In genomic region chr22:26615830-26616435, GRCh38 we compare ENCODE assay signal across 20 cellular contexts. TPM values are rescaled to one million over a fixed set of nuclear protein-coding genes. Genes with fewer than 3 reads are reported as not detected.
DNase-seq lines count a peak whose midpoint lies in the region; ATAC-seq and TF ChIP-seq lines count a peak whose summit lies in the region.
"Had no signal": no experiment of that assay in that cellular context is flagged by ENCODE, and none has a peak within 500 bp of the region (broad histone marks: within the 10 kb centered on the region; RNA-seq: fewer than 3 reads in every experiment).

No MANE protein-coding gene starts in this region.

- H3K4me1 Mint-ChIP-seq in activated CD8-positive, alpha-beta memory T cell treated with anti-CD3 and anti-CD28 coated beads, Interleukin-2, amount 10 ng/mL, durations not matched to agents 7 days and 5 days = peaks cover 33% of the 10 kb centered on the region
- peaks cover 15% of the 10 kb centered on the region for H3K4me1 Mint-ChIP-seq in T-helper 17 cell
- H3K4me1 Mint-ChIP-seq in stimulated activated naive B cell treated with anti-CD40 and anti-IgM and Interleukin-4, amounts not matched to agents 10 μg/mL and 1 μg/mL and 100 μg/mL, for 72 hours = peaks cover 9 to 18% of the 10 kb centered on the region in 2 donors

- H2AK5ac ChIP-seq in mesendoderm (ENCODE audit: low read length) = peak overlapping the region; percentile 94

- H3K27me3 ChIP-seq in mesendoderm (ENCODE audit: insufficient read depth, low read length, poor library complexity) (no peaks in the 10 kb centered on the region), smooth muscle cell (ENCODE audit: low read depth) (peaks cover 10% of the 10 kb centered on the region)
- H3K27me3 ChIP-seq: Peyer's patch had no signal

- peak overlapping the region; percentile 98 for H2BK5ac ChIP-seq in mesendoderm (ENCODE audit: low read length)

- peak overlapping the region; percentile 56 for H3K4ac ChIP-seq in mesendoderm (ENCODE audit: low read depth, low read length)

- H3K27ac ChIP-seq in mesendoderm (ENCODE audit: low read depth, low read length) (peak overlapping the region; percentile 58), smooth muscle cell (ENCODE audit: low read depth) (no peak overlapping the region)
- H3K27ac ChIP-seq: C4-2B had no signal

- TF ChIP-seq CTCF in smooth muscle cell (IDR thresholded peaks at IDR 0.05; ENCODE audit: borderline replicate concordance, insufficient read depth, poor library complexity, severe bottlenecking) = no peak

- CTCF ChIA-PET in activated CD8-positive, alpha-beta memory T cell treated with anti-CD3 and anti-CD28 coated beads, Interleukin-2, amount 10 ng/mL, durations not matched to agents 7 days and 5 days (lab: Charles Lee) = interaction anchor here (1.0 to 1.6 kb wide), 4 partner anchors 11 to 109 kb away, joined by 3 to 4 read pairs (median 3); no protein-coding TSS in a partner anchor

- H3K36me3 Mint-ChIP-seq in activated CD8-positive, alpha-beta memory T cell treated with anti-CD3 and anti-CD28 coated beads, Interleukin-2, amount 10 ng/mL, durations not matched to agents 7 days and 5 days = no peaks in the 10 kb centered on the region
- H3K36me3 Mint-ChIP-seq in T-helper 17 cell (ENCODE audit: low read depth) = no peaks in the 10 kb centered on the region
- no peaks in the 10 kb centered on the region for H3K36me3 Mint-ChIP-seq in stimulated activated naive B cell treated with anti-CD40 and anti-IgM and Interleukin-4, amounts not matched to agents 10 μg/mL and 1 μg/mL and 100 μg/mL, for 72 hours

- peak overlapping the region; percentile 85 for H3K56ac ChIP-seq in mesendoderm (ENCODE audit: low read length)

- peak overlapping the region; percentile 59 for H3K23ac ChIP-seq in mesendoderm (ENCODE audit: low read length)

- no peak for ATAC-seq in activated CD8-positive, alpha-beta memory T cell treated with anti-CD3 and anti-CD28 coated beads, Interleukin-2, amount 10 ng/mL, durations not matched to agents 7 days and 5 days
- no peak for ATAC-seq in T-helper 17 cell
- ATAC-seq in stimulated activated naive B cell treated with anti-CD40 and anti-IgM and Interleukin-4, amounts not matched to agents 10 μg/mL and 1 μg/mL and 100 μg/mL, for 72 hours (replicated peaks) = no peak
- ATAC-seq: Right ventricle myocardium inferior had no signal

- no peaks in the 10 kb centered on the region for H3K79me2 ChIP-seq in mesendoderm (ENCODE audit: control insufficient read depth, insufficient read depth, low read length)
- H3K79me2 ChIP-seq in smooth muscle cell (ENCODE audit: low read depth) = no peaks in the 10 kb centered on the region

- no peaks in the 10 kb centered on the region for H3K79me1 ChIP-seq in mesendoderm (ENCODE audit: low read length)

- H3K9ac ChIP-seq in mesendoderm (ENCODE audit: low read length) (peak overlapping the region; percentile 56), smooth muscle cell (ENCODE audit: low read depth) (no peak overlapping the region)

- peak overlapping the region; percentile 32 for H3K27ac Mint-ChIP-seq in activated CD8-positive, alpha-beta memory T cell treated with anti-CD3 and anti-CD28 coated beads, Interleukin-2, amount 10 ng/mL, durations not matched to agents 7 days and 5 days
- peak overlapping the region; percentile 87 for H3K27ac Mint-ChIP-seq in T-helper 17 cell
- H3K27ac Mint-ChIP-seq in stimulated activated naive B cell treated with anti-CD40 and anti-IgM and Interleukin-4, amounts not matched to agents 10 μg/mL and 1 μg/mL and 100 μg/mL, for 72 hours = peak overlapping the region; percentile 60

- H3K4me3 ChIP-seq in mesendoderm (ENCODE audit: low read length) = no peak overlapping the region
- H3K4me3 ChIP-seq in smooth muscle cell = no peak overlapping the region
- H3K4me3 ChIP-seq: HAP-1, Peyer's patch had no signal

- DNase-seq in activated CD8-positive, alpha-beta memory T cell treated with anti-CD3 and anti-CD28 coated beads, Interleukin-2, amount 10 ng/mL, durations not matched to agents 7 days and 5 days = no peak
- DNase-seq in activated CD8-positive, alpha-beta memory T cell treated with anti-CD3 and anti-CD28 coated beads for 24 hours = no peak
- no peak for DNase-seq in T-helper 17 cell
- no peak for DNase-seq in mesendoderm
- no peak for DNase-seq in stimulated activated naive B cell treated with anti-CD40 and anti-IgM and Interleukin-4, amounts not matched to agents 10 μg/mL and 1 μg/mL and 100 μg/mL, for 72 hours
- no peak for DNase-seq in NAMALWA (ENCODE audit: low spot score)
- no peak for DNase-seq in smooth muscle cell (lab: John Stamatoyannopoulos, UW; ENCODE audit: unreplicated experiment)
- no peak for DNase-seq in LoVo (ENCODE audit: low spot score)
- DNase-seq: 8988T, GF-D8, NCI-H1092 treated with DMSO at 0.1 percent for 48 hours, NCI-H2081 treated with DMSO at 0.1 percent for 48 hours, NCI-H510A, NCI-H774 had no signal

- no peak overlapping the region for H2AFZ ChIP-seq in smooth muscle cell (ENCODE audit: low read depth)

- H3K9me3 ChIP-seq in T-helper 17 cell (ENCODE audit: control insufficient read depth, low read length, poor library complexity, severe bottlenecking) (no peaks in the 10 kb centered on the region), smooth muscle cell (replicated peaks; ENCODE audit: low read depth) (no peaks in the 10 kb centered on the region)
- H3K9me3 ChIP-seq: HAP-1, Peyer's patch had no signal

- peak overlapping the region; percentile 62 for H2BK120ac ChIP-seq in mesendoderm (ENCODE audit: low read depth, low read length)

- no peaks in the 10 kb centered on the region for H3K9me3 Mint-ChIP-seq in activated CD8-positive, alpha-beta memory T cell treated with anti-CD3 and anti-CD28 coated beads, Interleukin-2, amount 10 ng/mL, durations not matched to agents 7 days and 5 days (ENCODE audit: low read depth)
- H3K9me3 Mint-ChIP-seq in stimulated activated naive B cell treated with anti-CD40 and anti-IgM and Interleukin-4, amounts not matched to agents 10 μg/mL and 1 μg/mL and 100 μg/mL, for 72 hours = no peaks in the 10 kb centered on the region

- H4K5ac ChIP-seq in mesendoderm (ENCODE audit: low read length) = peak overlapping the region; percentile 56

- H4K8ac ChIP-seq in mesendoderm (ENCODE audit: low read depth, low read length) = no peak overlapping the region

- H2BK15ac ChIP-seq in mesendoderm (replicated peaks; ENCODE audit: low read depth) = no peak overlapping the region

- no peaks in the 10 kb centered on the region for H3F3A ChIP-seq in smooth muscle cell (ENCODE audit: low read depth)

- peak overlapping the region; percentile 9 for H3K18ac ChIP-seq in mesendoderm (ENCODE audit: low read length)

- H4K20me1 ChIP-seq in smooth muscle cell (ENCODE audit: low read depth) = no peaks in the 10 kb centered on the region

- H3K4me1 ChIP-seq in mesendoderm (ENCODE audit: control insufficient read depth, low read depth, low read length) (peaks cover 28% of the 10 kb centered on the region), smooth muscle cell (ENCODE audit: low read depth) (peaks cover 21% of the 10 kb centered on the region)
- H3K4me1 ChIP-seq: HAP-1 had no signal

- 100% methylated on average over 1 of the region's 11 CpGs for WGBS in mesendoderm (ENCODE audit: extremely low coverage, insufficient coverage, low lambda C conversion rate)
- WGBS in smooth muscle cell (ENCODE audit: low lambda C conversion rate) = 87% methylated on average over 11 of the region's 11 CpGs

- H3K27me3 Mint-ChIP-seq in activated CD8-positive, alpha-beta memory T cell treated with anti-CD3 and anti-CD28 coated beads, Interleukin-2, amount 10 ng/mL, durations not matched to agents 7 days and 5 days = peaks cover 16% of the 10 kb centered on the region
- H3K27me3 Mint-ChIP-seq in T-helper 17 cell = peaks cover 11% of the 10 kb centered on the region
- peaks cover 4 to 10% of the 10 kb centered on the region in 2 donors for H3K27me3 Mint-ChIP-seq in stimulated activated naive B cell treated with anti-CD40 and anti-IgM and Interleukin-4, amounts not matched to agents 10 μg/mL and 1 μg/mL and 100 μg/mL, for 72 hours

- no peak overlapping the region for H3K4me2 ChIP-seq in mesendoderm (ENCODE audit: low read length)
- H3K4me2 ChIP-seq in smooth muscle cell = no peak overlapping the region

- H3K36me3 ChIP-seq in mesendoderm (ENCODE audit: control insufficient read depth, insufficient read depth, low read length) (no peaks in the 10 kb centered on the region), smooth muscle cell (ENCODE audit: low read depth) (no peaks in the 10 kb centered on the region)
- H3K36me3 ChIP-seq: HAP-1, Peyer's patch had no signal

- H3K4me3 Mint-ChIP-seq in activated CD8-positive, alpha-beta memory T cell treated with anti-CD3 and anti-CD28 coated beads, Interleukin-2, amount 10 ng/mL, durations not matched to agents 7 days and 5 days = no peak overlapping the region
- no peak overlapping the region for H3K4me3 Mint-ChIP-seq in T-helper 17 cell
- H3K4me3 Mint-ChIP-seq in stimulated activated naive B cell treated with anti-CD40 and anti-IgM and Interleukin-4, amounts not matched to agents 10 μg/mL and 1 μg/mL and 100 μg/mL, for 72 hours = no peak overlapping the region

RNA-seq across cellular contexts. Expression of gene CRYBB1, which starts 1.9 kb away (rescaled TPM):
- under 1 TPM in 1 of 2 experiments, not detected in 1; 0.38 TPM for total RNA-seq in activated CD8-positive, alpha-beta memory T cell treated with anti-CD3 and anti-CD28 coated beads, Interleukin-2, amount 10 ng/mL, durations not matched to agents 7 days and 5 days
- total RNA-seq in T-helper 17 cell (not detected), smooth muscle cell (0.27 TPM in 1 of 2 replicates, not detected in the other)
- polyA plus RNA-seq in mesendoderm (2013, experiment 1 of 2) = 7.3 TPM
- 7.5 TPM for polyA plus RNA-seq in mesendoderm (2013, experiment 2 of 2)
- not detected in 2 replicates for polyA plus RNA-seq in smooth muscle cell
- total RNA-seq: Daoy, M059J, Peyer's patch had no signal

RNA-seq across cellular contexts. Expression of gene CRYBA4, which starts 5.8 kb away (rescaled TPM):
- total RNA-seq in activated CD8-positive, alpha-beta memory T cell treated with anti-CD3 and anti-CD28 coated beads, Interleukin-2, amount 10 ng/mL, durations not matched to agents 7 days and 5 days = under 1 TPM in 1 of 2 experiments, not detected in 1; 0.38 TPM
- not detected for total RNA-seq in T-helper 17 cell
- 0.72 TPM for polyA plus RNA-seq in mesendoderm (2013, experiment 1 of 2)
- polyA plus RNA-seq in mesendoderm (2013, experiment 2 of 2) = 0.60 TPM
- 4.9 TPM in 1 of 2 replicates, not detected in the other for total RNA-seq in smooth muscle cell
- 1.1 and 1.8 TPM in 2 replicates for polyA plus RNA-seq in smooth muscle cell
- total RNA-seq: Daoy, M059J, Peyer's patch, Right ventricle myocardium inferior had no signal

RNA-seq across cellular contexts. Expression of gene TPST2, which starts 26.0 kb away (rescaled TPM):
- 10 to 100 TPM; 61.6 to 81.6 TPM for total RNA-seq in activated CD8-positive, alpha-beta memory T cell treated with anti-CD3 and anti-CD28 coated beads, Interleukin-2, amount 10 ng/mL, durations not matched to agents 7 days and 5 days
- total RNA-seq in T-helper 17 cell = 10 to 100 TPM; 18.2 to 40.7 TPM
- polyA plus RNA-seq in mesendoderm (2013, experiment 1 of 2) = 60.8 TPM
- 59.3 TPM for polyA plus RNA-seq in mesendoderm (2013, experiment 2 of 2)
- 44.1 and 44.8 TPM in 2 replicates for total RNA-seq in smooth muscle cell
- polyA plus RNA-seq in smooth muscle cell = 48.5 and 50.2 TPM in 2 replicates

RNA-seq across cellular contexts. Expression of gene MIAT, which starts 41.5 kb away (rescaled TPM):
- 100 to 1,000 TPM in 1 of 2 experiments, 10 to 100 TPM in 1; 66.5 to 125 TPM for total RNA-seq in activated CD8-positive, alpha-beta memory T cell treated with anti-CD3 and anti-CD28 coated beads, Interleukin-2, amount 10 ng/mL, durations not matched to agents 7 days and 5 days
- 100 to 1,000 TPM in 1 of 2 donors, 10 to 100 TPM in 1; 83.4 to 116 TPM for total RNA-seq in T-helper 17 cell
- polyA plus RNA-seq in mesendoderm (2013, experiment 1 of 2) = 5.6 TPM
- polyA plus RNA-seq in mesendoderm (2013, experiment 2 of 2) = 5.2 TPM
- total RNA-seq in smooth muscle cell = 2.8 and 7.0 TPM in 2 replicates
- 0.16 and 5.1 TPM in 2 replicates for polyA plus RNA-seq in smooth muscle cell

Comparison
In these comparisons a context has a peak if more than half of its experiments do, and no peak if none do; other contexts are left out.
1. H3K27ac Mint-ChIP-seq: peak in every context shown above with its lines; median percentile 87 in T-helper 17 cell; 60 in stimulated activated naive B cell treated with anti-CD40 and anti-IgM and Interleukin-4, amounts not matched to agents 10 μg/mL and 1 μg/mL and 100 μg/mL, for 72 hours; 32 in activated CD8-positive, alpha-beta memory T cell treated with anti-CD3 and anti-CD28 coated beads, Interleukin-2, amount 10 ng/mL, durations not matched to agents 7 days and 5 days.